8 cellular contexts compared by ENCODE assay signal in the genomic region with DNA sequence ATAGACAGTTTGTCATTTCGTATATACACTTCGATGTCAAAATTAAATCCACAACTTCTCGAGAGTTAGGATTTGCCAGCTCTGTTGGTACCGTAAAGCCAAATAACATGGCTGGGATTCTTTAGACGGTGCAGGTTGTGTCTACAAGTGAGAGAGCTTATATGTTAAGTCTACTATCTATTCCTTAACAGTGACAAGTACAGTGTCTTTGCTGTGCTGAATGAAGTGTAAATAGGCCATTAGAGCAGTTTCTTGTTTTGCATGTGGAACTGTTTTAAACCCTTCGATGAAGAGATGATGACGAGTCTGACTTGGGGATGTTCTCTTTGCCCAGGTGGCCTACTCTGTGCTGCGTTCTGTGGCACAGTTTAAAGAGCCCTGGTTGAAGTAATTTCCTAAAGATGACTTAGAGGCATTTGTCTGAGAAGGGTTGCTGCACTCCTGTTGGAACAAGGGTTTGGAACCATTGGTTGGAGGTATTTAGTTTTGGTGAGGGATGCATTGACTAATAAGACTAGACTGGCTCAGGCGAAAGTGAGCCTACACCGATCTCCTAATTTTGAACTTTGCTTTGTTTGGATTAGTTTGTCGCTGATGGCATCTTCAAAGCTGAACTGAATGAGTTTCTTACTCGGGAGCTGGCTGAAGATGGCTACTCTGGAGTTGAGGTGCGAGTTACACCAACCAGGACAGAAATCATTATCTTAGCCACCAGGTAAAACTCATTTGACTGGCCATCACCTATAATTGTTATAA. TPM values are rescaled to one million over a fixed set of nuclear protein-coding genes. Genes with fewer than 3 reads are reported as not detected.
DNase-seq lines count a peak whose midpoint lies in the region; ATAC-seq, FAIRE-seq and TF ChIP-seq lines count a peak whose summit lies in the region.

No MANE protein-coding gene starts in this region.

- peak; percentile 10 for ATAC-seq in left lobe of liver
- no peak for ATAC-seq in HG02678 (IDR thresholded peaks at IDR 0.05; ENCODE audit: unreplicated experiment)
- ATAC-seq in HG02610 (IDR thresholded peaks at IDR 0.05; ENCODE audit: unreplicated experiment): no peak

- CTCF ChIA-PET in CD8-positive, alpha-beta memory T cell (lab: Charles Lee): interaction anchor here (0.6 to 2.6 kb wide), 11 partner anchors 8 to 129 kb away, joined by 3 to 17 read pairs (median 4); no protein-coding TSS in a partner anchor

- H3K36me3 Mint-ChIP-seq in CD8-positive, alpha-beta memory T cell: peaks cover 8 to 57% (median 27%) of the 10 kb centered on the region in 3 donors

- FAIRE-seq in GM19239 (lab: Jason Lieb, UNC): no peak

- WGBS in suprapubic skin: 11% methylated on average over 13 of the region's 13 CpGs

- no peak for TF ChIP-seq EP300 in suprapubic skin (IDR thresholded peaks at IDR 0.05)

- H3K27me3 Mint-ChIP-seq in CD8-positive, alpha-beta memory T cell: no peaks in the 10 kb centered on the region

- intact Hi-C loops in breast epithelium (cut with DNase I; ENCODE audit: low total_unique reads): no loop called here

- no peaks in the 10 kb centered on the region for H3K9me3 Mint-ChIP-seq in CD8-positive, alpha-beta memory T cell

- H3K27me3 ChIP-seq in CD8-positive, alpha-beta memory T cell (ENCODE audit: insufficient read depth, low read length, poor library complexity, severe bottlenecking): no peaks in the 10 kb centered on the region
- H3K27me3 ChIP-seq in breast epithelium (no peaks in the 10 kb centered on the region), suprapubic skin (no peaks in the 10 kb centered on the region)

- H3K4me1 ChIP-seq in CD8-positive, alpha-beta memory T cell (ENCODE audit: insufficient read depth, low read length): peaks cover 25% of the 10 kb centered on the region
- H3K4me1 ChIP-seq in breast epithelium (no peaks in the 10 kb centered on the region), suprapubic skin (peaks cover 30% of the 10 kb centered on the region)

- no peaks in the 10 kb centered on the region for H3K9me3 ChIP-seq in CD8-positive, alpha-beta memory T cell (ENCODE audit: low read length)
- no peaks in the 10 kb centered on the region for H3K9me3 ChIP-seq in breast epithelium
- H3K9me3 ChIP-seq in suprapubic skin: no peaks in the 10 kb centered on the region

- H3K4me3 ChIP-seq in CD8-positive, alpha-beta memory T cell (ENCODE audit: low read length): peak overlapping the region; percentile 73
- H3K4me3 ChIP-seq in NB4 (ENCODE audit: low read depth, low read length) (peak overlapping the region; percentile 95), breast epithelium (peak overlapping the region; percentile 69 to 79 (median 72)), suprapubic skin (peak overlapping the region; percentile 52)

- peak overlapping the region; percentile 87 to 99 (median 96) for H3K27ac Mint-ChIP-seq in CD8-positive, alpha-beta memory T cell

- POLR2A ChIA-PET in CD8-positive, alpha-beta memory T cell (lab: Charles Lee): interaction anchor here (0.6 to 2.2 kb wide), 12 partner anchors 10 to 162 kb away, joined by 3 to 12 read pairs (median 4); partner anchors contain the start of genes GDPD5 and SERPINH1

- H3K36me3 ChIP-seq in CD8-positive, alpha-beta memory T cell (ENCODE audit: insufficient read depth, low read length): peaks cover 42% of the 10 kb centered on the region
- H3K36me3 ChIP-seq in breast epithelium (no peaks in the 10 kb centered on the region), suprapubic skin (peaks cover 42% of the 10 kb centered on the region)

- peak overlapping the region; percentile 91 to 98 (median 95) for H3K4me3 Mint-ChIP-seq in CD8-positive, alpha-beta memory T cell

- TF ChIP-seq POLR2A in NB4 (IDR thresholded peaks at IDR 0.05; ENCODE audit: extremely low read depth, insufficient read length) (no peak), breast epithelium (IDR thresholded peaks at IDR 0.05) (no peak), suprapubic skin (IDR thresholded peaks at IDR 0.05) (no peak)

- no peak for TF ChIP-seq CTCF in NB4 (IDR thresholded peaks at IDR 0.05; ENCODE audit: low read depth, low read length)
- TF ChIP-seq CTCF in breast epithelium (IDR thresholded peaks at IDR 0.05): no peak
- TF ChIP-seq CTCF in suprapubic skin (IDR thresholded peaks at IDR 0.05): no peak

- peaks cover 50 to 53% (median 53%) of the 10 kb centered on the region in 3 donors for H3K4me1 Mint-ChIP-seq in CD8-positive, alpha-beta memory T cell

- peak overlapping the region; percentile 88 for H3K27ac ChIP-seq in CD8-positive, alpha-beta memory T cell (ENCODE audit: low read depth, low read length)
- H3K27ac ChIP-seq in breast epithelium: peak overlapping the region; percentile 93 to 95
- peak overlapping the region; percentile 83 for H3K27ac ChIP-seq in suprapubic skin

- peak in 2 of 5 donors; percentile 24 to 44 for DNase-seq in CD8-positive, alpha-beta memory T cell
- DNase-seq in NB4 (ENCODE audit: low read depth): peak; percentile 52
- DNase-seq in breast epithelium (ENCODE audit: low spot score in 2 of 2): no peak
- DNase-seq in left lobe of liver (ENCODE audit: low spot score): no peak
- no peak for DNase-seq in suprapubic skin (ENCODE audit: low spot score in 2 of 2)
- no peak for DNase-seq in GM19239 (ENCODE audit: insufficient read length, low spot score)

RNA-seq across cellular contexts. Expression of gene RPS3, which starts 1.0 kb away (rescaled TPM):
- total RNA-seq in CD8-positive, alpha-beta memory T cell: 1,000 to 10,000 TPM; 3,916 to 3,935 TPM
- 4,910 TPM for polyA plus RNA-seq in CD8-positive, alpha-beta memory T cell
- total RNA-seq in breast epithelium: 1,000 to 10,000 TPM; 1,024 to 2,406 (median 1,978) TPM
- total RNA-seq in left lobe of liver: 474 TPM
- 1,000 to 10,000 TPM in 3 of 4 donors, 100 to 1,000 TPM in 1; 851 to 2,162 (median 1,899) TPM for total RNA-seq in suprapubic skin

RNA-seq across cellular contexts. Expression of gene KLHL35, which starts 32.7 kb away (rescaled TPM):
- under 1 TPM; 0.44 to 0.83 TPM for total RNA-seq in CD8-positive, alpha-beta memory T cell
- polyA plus RNA-seq in CD8-positive, alpha-beta memory T cell: 0.37 TPM
- 1 to 10 TPM; 1.6 to 2.7 (median 2.6) TPM for total RNA-seq in breast epithelium
- total RNA-seq in left lobe of liver: not detected
- 1 to 10 TPM in 3 of 4 donors, under 1 TPM in 1; 0.97 to 5.1 (median 2.1) TPM for total RNA-seq in suprapubic skin

RNA-seq across cellular contexts. Expression of gene ARRB1, which starts 48.8 kb away (rescaled TPM):
- 10 to 100 TPM in 1 of 2 experiments, 1 to 10 TPM in 1; 9.9 to 10.6 TPM for total RNA-seq in CD8-positive, alpha-beta memory T cell
- polyA plus RNA-seq in CD8-positive, alpha-beta memory T cell: 5.5 TPM
- total RNA-seq in breast epithelium (10 to 100 TPM; 31.2 to 64.0 (median 42.3) TPM), left lobe of liver (9.3 TPM), suprapubic skin (10 to 100 TPM; 24.8 to 57.2 (median 38.4) TPM)
